11 cellular contexts compared by ENCODE assay signal in genomic region chr7:35254496-35255416, GRCh38. TPM values are rescaled to one million over a fixed set of nuclear protein-coding genes. Genes with fewer than 3 reads are reported as not detected.
A peak's percentile ranks its signal among the peaks of the same experiment; 100 is the strongest.
DNase-seq lines count a peak whose midpoint lies in the region; ATAC-seq and TF ChIP-seq lines count a peak whose summit lies in the region.
"Had no signal": no experiment of that assay in that cellular context is flagged by ENCODE, and none has a peak within 500 bp of the region (broad histone marks: within the 10 kb centered on the region; RNA-seq: fewer than 3 reads in every experiment).

No MANE protein-coding gene starts in this region.

- H3K79me2 ChIP-seq in mesendoderm (ENCODE audit: control insufficient read depth, insufficient read depth, low read length) (no peaks in the 10 kb centered on the region), PC-9 (ENCODE audit: low read depth) (no peaks in the 10 kb centered on the region)

- no peaks in the 10 kb centered on the region for H3F3A ChIP-seq in PC-9 (ENCODE audit: insufficient read depth, low read depth)

- H3K56ac ChIP-seq in mesendoderm (ENCODE audit: low read length): peak overlapping the region; percentile 81

- no peak overlapping the region for H2BK5ac ChIP-seq in mesendoderm (ENCODE audit: low read length)

- H4K5ac ChIP-seq in mesendoderm (ENCODE audit: low read length): no peak overlapping the region

- H3K4me1 ChIP-seq in mesendoderm (ENCODE audit: control insufficient read depth, low read depth, low read length) (peaks cover 5% of the 10 kb centered on the region), upper lobe of right lung (peaks cover 5% of the 10 kb centered on the region), PC-9 (replicated peaks; ENCODE audit: insufficient read depth) (no peaks in the 10 kb centered on the region)

- TF ChIP-seq CTCF in chondrocyte (IDR thresholded peaks at IDR 0.05): no peak
- TF ChIP-seq CTCF in upper lobe of right lung (IDR thresholded peaks at IDR 0.05): no peak
- no peak for TF ChIP-seq CTCF in PC-9 (conservative IDR thresholded peaks at IDR 0.05)

- no peak overlapping the region for H3K4me3 ChIP-seq in mesendoderm (ENCODE audit: low read length)
- H3K4me3 ChIP-seq in upper lobe of right lung: peak overlapping the region; percentile 38
- no peak overlapping the region for H3K4me3 ChIP-seq in PC-9
- H3K4me3 ChIP-seq: BLaER1 treated with 17β-estradiol and CSF1 and Interleukin-3, amounts not matched to agents 10 nM and 100 nM had no signal

- CTCF ChIA-PET in activated naive CD4-positive, alpha-beta T cell treated with anti-CD3 and anti-CD28 coated beads, Interleukin-2, amount 10 ng/mL, durations not matched to agents 7 days and 5 days (lab: Charles Lee): no interaction called here
- CTCF ChIA-PET in PC-9 (lab: Charles Lee): no interaction called here

- no peaks in the 10 kb centered on the region for H4K20me1 ChIP-seq in PC-9 (ENCODE audit: insufficient read depth)
- H4K20me1 ChIP-seq: BLaER1 treated with 17β-estradiol and CSF1 and Interleukin-3, amounts not matched to agents 10 nM and 100 nM had no signal

- no peak overlapping the region for H2AFZ ChIP-seq in PC-9

- H3K79me1 ChIP-seq in mesendoderm (ENCODE audit: low read length): no peaks in the 10 kb centered on the region

- no peak overlapping the region for H2AK5ac ChIP-seq in mesendoderm (ENCODE audit: low read length)

- H3K9me3 ChIP-seq in upper lobe of right lung (no peaks in the 10 kb centered on the region), PC-9 (ENCODE audit: insufficient read depth, low read depth) (no peaks in the 10 kb centered on the region)

- H3K36me3 ChIP-seq in mesendoderm (ENCODE audit: control insufficient read depth, insufficient read depth, low read length) (no peaks in the 10 kb centered on the region), upper lobe of right lung (no peaks in the 10 kb centered on the region), PC-9 (ENCODE audit: low read depth) (no peaks in the 10 kb centered on the region)
- H3K36me3 ChIP-seq: BLaER1 treated with 17β-estradiol and CSF1 and Interleukin-3, amounts not matched to agents 10 nM and 100 nM had no signal

- peak overlapping the region; percentile 45 for H3K9ac ChIP-seq in mesendoderm (ENCODE audit: low read length)
- H3K9ac ChIP-seq: BLaER1 treated with 17β-estradiol and CSF1 and Interleukin-3, amounts not matched to agents 10 nM and 100 nM had no signal

- H3K27ac ChIP-seq in mesendoderm (ENCODE audit: low read depth, low read length) (no peak overlapping the region), upper lobe of right lung (no peak overlapping the region), PC-9 (no peak overlapping the region)
- H3K27ac ChIP-seq: BLaER1 treated with 17β-estradiol and CSF1 and Interleukin-3, amounts not matched to agents 10 nM and 100 nM had no signal

- no TSS peak for BruUV-seq in PC-9 (replicated peaks; lab: Mats Ljungman, UMichigan)

- POLR2A ChIA-PET in PC-9 (lab: Charles Lee; ENCODE audit: unreplicated experiment): no interaction called here

- no peak overlapping the region for H3K18ac ChIP-seq in mesendoderm (ENCODE audit: low read length)

- peaks cover 99% of the 10 kb centered on the region for H3K27me3 Mint-ChIP-seq in activated naive CD4-positive, alpha-beta T cell treated with anti-CD3 and anti-CD28 coated beads, Interleukin-2, amount 10 ng/mL, durations not matched to agents 7 days and 5 days
- peaks cover 85% of the 10 kb centered on the region for H3K27me3 Mint-ChIP-seq in chondrocyte (ENCODE audit: low read depth)

- no peak overlapping the region for H3K4ac ChIP-seq in mesendoderm (ENCODE audit: low read depth, low read length)

- H3K27me3 ChIP-seq in mesendoderm (ENCODE audit: insufficient read depth, low read length, poor library complexity) (peaks cover 73% of the 10 kb centered on the region), upper lobe of right lung (peaks cover 100% of the 10 kb centered on the region), PC-9 (ENCODE audit: insufficient read depth, low read depth) (no peaks in the 10 kb centered on the region)

- H3K36me3 Mint-ChIP-seq in activated naive CD4-positive, alpha-beta T cell treated with anti-CD3 and anti-CD28 coated beads, Interleukin-2, amount 10 ng/mL, durations not matched to agents 7 days and 5 days: peaks cover 21% of the 10 kb centered on the region
- H3K36me3 Mint-ChIP-seq in chondrocyte (ENCODE audit: low read depth): peaks cover 4% of the 10 kb centered on the region

- peak overlapping the region; percentile 22 for H3K4me2 ChIP-seq in mesendoderm (ENCODE audit: low read length)
- no peak overlapping the region for H3K4me2 ChIP-seq in PC-9
- H3K4me2 ChIP-seq: BLaER1 treated with 17β-estradiol and CSF1 and Interleukin-3, amounts not matched to agents 10 nM and 100 nM had no signal

- no peak overlapping the region for H2BK15ac ChIP-seq in mesendoderm (replicated peaks; ENCODE audit: low read depth)

- ATAC-seq in upper lobe of right lung (no peak), HG02642 (IDR thresholded peaks at IDR 0.05; ENCODE audit: poor library complexity, unreplicated experiment) (no peak)

- WGBS in mesendoderm (ENCODE audit: extremely low coverage, insufficient coverage, low lambda C conversion rate): no CpG with 5 or more reads among the region's 44 CpGs

- no peak overlapping the region for H2BK120ac ChIP-seq in mesendoderm (ENCODE audit: low read depth, low read length)

- no peak overlapping the region for H4K8ac ChIP-seq in mesendoderm (ENCODE audit: low read depth, low read length)

- no peaks in the 10 kb centered on the region for H3K9me2 ChIP-seq in PC-9 (ENCODE audit: insufficient read depth)

- intact Hi-C loops in upper lobe of right lung (cut with DNase I): no loop called here
- intact Hi-C loops in PC-9 (cut with micrococcal nuclease; ENCODE audit: unreplicated experiment): no loop called here

- H3K9me3 Mint-ChIP-seq in activated naive CD4-positive, alpha-beta T cell treated with anti-CD3 and anti-CD28 coated beads, Interleukin-2, amount 10 ng/mL, durations not matched to agents 7 days and 5 days: peaks cover 6% of the 10 kb centered on the region
- no peaks in the 10 kb centered on the region for H3K9me3 Mint-ChIP-seq in chondrocyte (ENCODE audit: low read depth)

- peaks cover 30% of the 10 kb centered on the region for H3K4me1 Mint-ChIP-seq in activated naive CD4-positive, alpha-beta T cell treated with anti-CD3 and anti-CD28 coated beads, Interleukin-2, amount 10 ng/mL, durations not matched to agents 7 days and 5 days
- H3K4me1 Mint-ChIP-seq in chondrocyte (ENCODE audit: low read depth): peaks cover 10% of the 10 kb centered on the region

- DNase-seq in activated naive CD4-positive, alpha-beta T cell treated with anti-CD3 and anti-CD28 coated beads, Interleukin-2, amount 10 ng/mL, durations not matched to agents 7 days and 5 days: no peak
- DNase-seq in activated naive CD4-positive, alpha-beta T cell (lab: John Stamatoyannopoulos, UW): no peak
- DNase-seq in chondrocyte (ENCODE audit: low spot score) (no peak), mesendoderm (peak; percentile 74), upper lobe of right lung (no peak), PC-9 (no peak), GM03348 (ENCODE audit: low spot score) (no peak)
- DNase-seq: NCI-H1436 treated with DMSO at 0.1 percent for 48 hours had no signal

- peak overlapping the region; percentile 45 for H3K4me3 Mint-ChIP-seq in activated naive CD4-positive, alpha-beta T cell treated with anti-CD3 and anti-CD28 coated beads, Interleukin-2, amount 10 ng/mL, durations not matched to agents 7 days and 5 days
- peak overlapping the region; percentile 59 for H3K4me3 Mint-ChIP-seq in chondrocyte (ENCODE audit: unreplicated experiment)

- no peak overlapping the region for H3K23ac ChIP-seq in mesendoderm (ENCODE audit: low read length)

- H3K27ac Mint-ChIP-seq in activated naive CD4-positive, alpha-beta T cell treated with anti-CD3 and anti-CD28 coated beads, Interleukin-2, amount 10 ng/mL, durations not matched to agents 7 days and 5 days: peak overlapping the region; percentile 64
- H3K27ac Mint-ChIP-seq in chondrocyte (ENCODE audit: unreplicated experiment): no peak overlapping the region

RNA-seq across cellular contexts. Expression of gene TBX20, which starts 0.9 kb away (rescaled TPM):
- total RNA-seq in chondrocyte (not detected in 3 replicates), upper lobe of right lung (not detected), PC-9 (2021) (1.1 and 1.7 TPM in 2 replicates)
- 0.15 TPM for polyA plus RNA-seq in mesendoderm (2013, experiment 1 of 2)
- polyA plus RNA-seq in mesendoderm (2013, experiment 2 of 2): 0.21 TPM
- total RNA-seq: aorta had no signal
